Comparison of ENCODE assay signal across 11 cellular contexts in the genomic region with DNA sequence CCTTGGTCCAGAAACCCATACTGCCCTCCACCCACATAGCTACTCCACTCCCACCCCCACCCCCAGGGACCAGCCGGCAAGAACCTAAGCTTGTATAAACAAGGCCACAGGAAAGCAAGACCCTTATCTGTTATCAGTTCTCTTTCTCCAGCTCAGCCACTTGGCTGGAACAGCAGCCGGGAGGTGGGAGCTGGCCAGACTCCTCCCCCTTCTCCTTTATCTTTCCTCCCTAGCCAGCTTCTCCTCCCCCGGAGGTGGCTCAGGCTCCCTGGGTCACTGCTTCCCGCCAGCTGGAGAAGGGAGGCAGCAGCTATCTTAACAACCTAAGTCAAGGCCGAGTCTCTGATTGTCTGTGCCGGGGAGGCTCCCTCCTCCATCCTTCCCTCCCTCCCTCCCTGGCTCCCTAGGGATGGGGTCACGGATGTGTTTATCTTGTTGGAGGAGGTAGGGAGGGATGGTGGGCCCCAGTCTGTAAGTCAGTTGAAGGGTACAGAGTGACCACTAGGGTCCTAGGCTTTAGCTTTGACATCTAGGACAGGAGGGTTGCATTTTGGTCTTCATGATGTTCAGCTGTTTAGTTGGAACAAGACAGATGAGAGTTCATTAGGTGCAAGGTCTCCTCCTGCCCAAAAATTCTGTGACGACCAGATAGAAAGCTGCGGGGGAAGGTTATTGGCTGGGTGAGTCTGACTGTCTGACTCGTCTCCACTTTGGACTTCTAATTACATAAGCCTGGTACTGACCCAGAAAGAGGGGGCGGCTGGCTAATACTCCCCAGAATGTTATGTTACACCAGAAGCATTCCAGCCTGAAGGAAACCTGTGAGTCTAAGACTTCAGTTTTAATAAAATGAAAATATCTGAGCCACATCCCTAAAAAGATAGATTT. TPM values are rescaled to one million over a fixed set of nuclear protein-coding genes. Genes with fewer than 3 reads are reported as not detected.
DNase-seq lines count a peak whose midpoint lies in the region; ATAC-seq and TF ChIP-seq lines count a peak whose summit lies in the region.
"Had no signal": no experiment of that assay in that cellular context is flagged by ENCODE, and none has a peak within 500 bp of the region (broad histone marks: within the 10 kb centered on the region; RNA-seq: fewer than 3 reads in every experiment).

No MANE protein-coding gene starts in this region.

- no peaks in the 10 kb centered on the region for H3K9me3 ChIP-seq in BE2C
- no peaks in the 10 kb centered on the region for H3K9me3 ChIP-seq in effector memory CD4-positive, alpha-beta T cell (ENCODE audit: control insufficient read depth, low read length)

- DNase-seq in BE2C (peak; percentile 87), NCI-H69 (lab: John Stamatoyannopoulos, UW) (peak; percentile 58), fibroblast of pulmonary artery (ENCODE audit: low read depth) (peak; percentile 87), omental fat pad (ENCODE audit: low spot score) (no peak), SIG-M5 treated with dmso at 0.1 percent for 504 hours (lab: John Stamatoyannopoulos, UW; ENCODE audit: unreplicated experiment) (no peak)
- no peak for DNase-seq in effector memory CD4-positive, alpha-beta T cell
- no peak for DNase-seq in activated CD4-positive, alpha-beta T cell treated with anti-CD3 and anti-CD28 coated beads, Interleukin-2, amount 50 U/mL, for 1 hour
- DNase-seq: activated CD8-positive, alpha-beta T cell treated with anti-CD3 and anti-CD28 coated beads for 36 hours; DND-41; NCI-H1436 had no signal

- TF ChIP-seq CTCF in BE2C (IDR thresholded peaks at IDR 0.05; ENCODE audit: low read depth, low read length) (peak; percentile 28), fibroblast of pulmonary artery (IDR thresholded peaks at IDR 0.05; ENCODE audit: low read length, missing control alignments) (no peak), omental fat pad (IDR thresholded peaks at IDR 0.05) (no peak)

- no peaks in the 10 kb centered on the region for H3K36me3 ChIP-seq in BE2C
- H3K36me3 ChIP-seq in effector memory CD4-positive, alpha-beta T cell (ENCODE audit: control insufficient read depth, insufficient read depth, low read length) = no peaks in the 10 kb centered on the region

- no peak overlapping the region for H3K27ac ChIP-seq in effector memory CD4-positive, alpha-beta T cell (ENCODE audit: insufficient read depth, low read length, poor library complexity, severe bottlenecking)

- peak; percentile 83 for ATAC-seq in omental fat pad (ENCODE audit: low FRiP score)
- no peak for ATAC-seq in HG02981 (IDR thresholded peaks at IDR 0.05; ENCODE audit: unreplicated experiment)
- ATAC-seq: activated CD8-positive, alpha-beta T cell treated with anti-CD3 and anti-CD28 coated beads for 36 hours had no signal

- no peaks in the 10 kb centered on the region for H3K27me3 ChIP-seq in BE2C
- H3K27me3 ChIP-seq in effector memory CD4-positive, alpha-beta T cell (replicated peaks; ENCODE audit: control insufficient read depth, insufficient read depth, low read length, poor library complexity, severe bottlenecking) = no peaks in the 10 kb centered on the region

- peaks cover 16% of the 10 kb centered on the region for H3K4me1 ChIP-seq in BE2C
- H3K4me1 ChIP-seq in effector memory CD4-positive, alpha-beta T cell (ENCODE audit: control insufficient read depth, insufficient read depth, low read length, poor library complexity, severe bottlenecking) = no peaks in the 10 kb centered on the region

- H3K4me3 ChIP-seq in BE2C (ENCODE audit: low read depth, low read length) (peak overlapping the region; percentile 7; the same call in 1 of the 2 replicates), fibroblast of pulmonary artery (replicated peaks; ENCODE audit: low read depth, low read length) (no peak overlapping the region)
- no peak overlapping the region for H3K4me3 ChIP-seq in effector memory CD4-positive, alpha-beta T cell (ENCODE audit: insufficient read depth, low read depth, low read length, poor library complexity, severe bottlenecking)

RNA-seq across cellular contexts. Expression of a gene that starts 29.7 kb away (rescaled TPM):
- 0.71 TPM for polyA plus RNA-seq in BE2C (2012; ENCODE audit: insufficient read depth, insufficient read length, low read depth)
- 100 to 1,000 TPM; 363 to 395 (median 384) TPM for total RNA-seq in omental fat pad

Comparison
In these comparisons a context has a peak if more than half of its experiments do, and no peak if none do; other contexts are left out.
1. DNase-seq: peak in BE2C (single experiment), NCI-H69 (single experiment) and fibroblast of pulmonary artery (single experiment); none in omental fat pad (single experiment), SIG-M5 treated with dmso at 0.1 percent for 504 hours (single experiment), effector memory CD4-positive, alpha-beta T cell (0 of 3) and activated CD4-positive, alpha-beta T cell treated with anti-CD3 and anti-CD28 coated beads, Interleukin-2, amount 50 U/mL, for 1 hour (single experiment).